ENCODE assay signal across 9 cellular contexts in genomic region chr19:34734601-34735103, GRCh38. TPM values are rescaled to one million over a fixed set of nuclear protein-coding genes. Genes with fewer than 3 reads are reported as not detected.
DNase-seq lines count a peak whose midpoint lies in the region; ATAC-seq, FAIRE-seq and TF ChIP-seq lines count a peak whose summit lies in the region.
"Had no signal": no experiment of that assay in that cellular context is flagged by ENCODE, and none has a peak within 500 bp of the region (broad histone marks: within the 10 kb centered on the region; RNA-seq: fewer than 3 reads in every experiment).

No MANE protein-coding gene starts in this region.

- H3K79me2 ChIP-seq in keratinocyte (ENCODE audit: control insufficient read depth, insufficient read depth, low read length) = no peaks in the 10 kb centered on the region

- no peak for TF ChIP-seq CTCF in keratinocyte (optimal IDR thresholded peaks at IDR 0.05 in 1 of 3, IDR thresholded peaks at IDR 0.05 in 1 of 3, conservative IDR thresholded peaks at IDR 0.05 in 1 of 3; ENCODE audit: extremely low read depth in 1 of 3, insufficient read depth in 2 of 3, low read length in 3 of 3)
- TF ChIP-seq CTCF in suprapubic skin (IDR thresholded peaks at IDR 0.05) = no peak

- H3K4me1 ChIP-seq in keratinocyte (ENCODE audit: control insufficient read depth, extremely low read depth, insufficient read depth, low read length) (peaks cover 16% of the 10 kb centered on the region), suprapubic skin (peaks cover 19% of the 10 kb centered on the region)

- no peaks in the 10 kb centered on the region for H3K9me1 ChIP-seq in keratinocyte (ENCODE audit: control insufficient read depth, extremely low read depth, insufficient read depth, low read length)

- ATAC-seq in activated T-cell treated with anti-CD3 and anti-CD28 coated beads, Interleukin-2, amount 50 U/mL, for 72 hours (replicated peaks in 1 of 2) = no peak

- H3K27ac Mint-ChIP-seq in T-helper 2 cell treated with Interferon-gamma antibody and Interleukin-4, amounts not matched to agents 5 μg/mL and 100 μg/mL, for 36 hours = peak overlapping the region; percentile 92
- peak overlapping the region; percentile 95 for H3K27ac Mint-ChIP-seq in activated T-cell treated with anti-CD3 and anti-CD28 coated beads, Interleukin-2, amount 50 U/mL, for 72 hours

- DNase-seq in T-helper 2 cell treated with Interferon-gamma antibody and Interleukin-4, amounts not matched to agents 5 μg/mL and 100 μg/mL, for 36 hours (ENCODE audit: low spot score) = no peak
- DNase-seq in T-helper 2 cell (no peak), keratinocyte (ENCODE audit: low read depth, low spot score) (no peak), suprapubic skin (ENCODE audit: low spot score in 2 of 2) (no peak), COLO829 (ENCODE audit: low spot score) (no peak), NCI-H774 (lab: John Stamatoyannopoulos, UW) (no peak)
- DNase-seq in activated T-cell treated with anti-CD3 and anti-CD28 coated beads, Interleukin-2, amount 50 U/mL, for 72 hours = no peak
- DNase-seq in stimulated activated CD4-positive, alpha-beta T cell treated with anti-CD3 and anti-CD28 coated beads, Interleukin-2, amount 100 ng/mL, for 48 hours = no peak

- H3K4me2 ChIP-seq in keratinocyte (ENCODE audit: control insufficient read depth, extremely low read depth, insufficient read depth, low read depth, low read length) = peak overlapping the region; percentile 99

- TF ChIP-seq EP300 in suprapubic skin (IDR thresholded peaks at IDR 0.05) = no peak

- peaks cover 20% of the 10 kb centered on the region for H3K4me1 Mint-ChIP-seq in T-helper 2 cell treated with Interferon-gamma antibody and Interleukin-4, amounts not matched to agents 5 μg/mL and 100 μg/mL, for 36 hours (ENCODE audit: low read depth)
- H3K4me1 Mint-ChIP-seq in activated T-cell treated with anti-CD3 and anti-CD28 coated beads, Interleukin-2, amount 50 U/mL, for 72 hours (ENCODE audit: low read depth) = peaks cover 34% of the 10 kb centered on the region

- H3K36me3 Mint-ChIP-seq in T-helper 2 cell treated with Interferon-gamma antibody and Interleukin-4, amounts not matched to agents 5 μg/mL and 100 μg/mL, for 36 hours (ENCODE audit: low read depth) = peaks cover 33% of the 10 kb centered on the region
- H3K36me3 Mint-ChIP-seq in activated T-cell treated with anti-CD3 and anti-CD28 coated beads, Interleukin-2, amount 50 U/mL, for 72 hours (ENCODE audit: insufficient read depth in 2 of 2) = peaks cover 19 to 32% of the 10 kb centered on the region in 2 donors

- H3K4me3 Mint-ChIP-seq in T-helper 2 cell treated with Interferon-gamma antibody and Interleukin-4, amounts not matched to agents 5 μg/mL and 100 μg/mL, for 36 hours = peak overlapping the region; percentile 88
- H3K4me3 Mint-ChIP-seq in activated T-cell treated with anti-CD3 and anti-CD28 coated beads, Interleukin-2, amount 50 U/mL, for 72 hours = peak overlapping the region; percentile 91 to 95

- peak overlapping the region; percentile 90 for H3K9ac ChIP-seq in keratinocyte (ENCODE audit: control insufficient read depth, extremely low read depth, insufficient read depth, low read length)

- dilution Hi-C loops in keratinocyte (cut with MboI; ENCODE audit: extremely low pct_ligation_motif_present, low sequenced_read_pairs) = no loop called here

- peaks cover 36% of the 10 kb centered on the region for H3K9me3 Mint-ChIP-seq in T-helper 2 cell treated with Interferon-gamma antibody and Interleukin-4, amounts not matched to agents 5 μg/mL and 100 μg/mL, for 36 hours
- H3K9me3 Mint-ChIP-seq in activated T-cell treated with anti-CD3 and anti-CD28 coated beads, Interleukin-2, amount 50 U/mL, for 72 hours = peaks cover 9 to 10% of the 10 kb centered on the region in 2 donors

- H3K27me3 ChIP-seq in keratinocyte (ENCODE audit: control insufficient read depth, extremely low read depth, insufficient read depth, low read length) = no peaks in the 10 kb centered on the region
- no peaks in the 10 kb centered on the region for H3K27me3 ChIP-seq in suprapubic skin

- no peaks in the 10 kb centered on the region for H4K20me1 ChIP-seq in keratinocyte (ENCODE audit: control insufficient read depth, extremely low read depth, insufficient read depth, low read length)

- H3K27me3 Mint-ChIP-seq in T-helper 2 cell treated with Interferon-gamma antibody and Interleukin-4, amounts not matched to agents 5 μg/mL and 100 μg/mL, for 36 hours (ENCODE audit: low read depth) = no peaks in the 10 kb centered on the region
- no peaks in the 10 kb centered on the region for H3K27me3 Mint-ChIP-seq in activated T-cell treated with anti-CD3 and anti-CD28 coated beads, Interleukin-2, amount 50 U/mL, for 72 hours (ENCODE audit: low read depth)

- H3K36me3 ChIP-seq in keratinocyte (ENCODE audit: control insufficient read depth in 2 of 2, extremely low read depth in 1 of 2, insufficient read depth in 2 of 2, low read length in 2 of 2) (peaks cover 0 to 5% of the 10 kb centered on the region in 2 experiments), suprapubic skin (peaks cover 33% of the 10 kb centered on the region)

- TF ChIP-seq POLR2A in suprapubic skin (IDR thresholded peaks at IDR 0.05) = no peak

- H3K4me3 ChIP-seq in keratinocyte (ENCODE audit: control insufficient read depth in 2 of 3, extremely low read depth in 1 of 3, insufficient read depth in 2 of 3, low read depth in 1 of 3, low read length in 3 of 3) = peak overlapping the region; percentile 86 to 88 (median 86)
- peak overlapping the region; percentile 92 for H3K4me3 ChIP-seq in suprapubic skin

- peak overlapping the region; percentile 92 for H2AFZ ChIP-seq in keratinocyte (ENCODE audit: control insufficient read depth, low read length)

- FAIRE-seq in keratinocyte (lab: Jason Lieb, UNC) = no peak

- 23% methylated on average over 11 of the region's 11 CpGs for WGBS in suprapubic skin

- H3K27ac ChIP-seq in keratinocyte (ENCODE audit: control insufficient read depth, insufficient read depth, low read length) = peak overlapping the region; percentile 87
- peak overlapping the region; percentile 99 for H3K27ac ChIP-seq in suprapubic skin

- peaks cover 2% of the 10 kb centered on the region for H3K9me3 ChIP-seq in keratinocyte (ENCODE audit: control insufficient read depth, low read depth, low read length)
- H3K9me3 ChIP-seq in suprapubic skin = peaks cover 10% of the 10 kb centered on the region

RNA-seq across cellular contexts. Expression of gene ZNF181, which starts 0.6 kb away (rescaled TPM):
- total RNA-seq in activated T-cell treated with anti-CD3 and anti-CD28 coated beads, Interleukin-2, amount 50 U/mL, for 72 hours = 1 to 10 TPM; 5.7 to 7.7 TPM
- polyA plus RNA-seq in keratinocyte = 2.9 to 4.5 TPM (median 4.0 TPM) in 3 replicates
- 3.7 TPM for polyA plus RNA-seq in keratinocyte (2011; ENCODE audit: low read depth)
- 2.0 and 2.9 TPM in 2 replicates for polyA plus RNA-seq in keratinocyte (2011; cell fraction: cytosol; rRNA removed)
- 5.9 and 8.3 TPM in 2 replicates for polyA plus RNA-seq in keratinocyte (2011; cell fraction: nucleus; rRNA removed)
- polyA plus RNA-seq in keratinocyte (2012; ENCODE audit: low replicate concordance) = 2.3 and 3.0 TPM in 2 replicates
- polyA minus RNA-seq in keratinocyte = 0.39 to 2.0 TPM (median 2.0 TPM) in 3 replicates
- 1.2 TPM for polyA minus RNA-seq in keratinocyte (2011; cell fraction: cytosol; rRNA and poly(A)+ RNA removed)
- 2.0 and 4.0 TPM in 2 replicates for polyA minus RNA-seq in keratinocyte (2011; cell fraction: nucleus; rRNA and poly(A)+ RNA removed)
- total RNA-seq in suprapubic skin = 10 to 100 TPM in 3 of 4 donors, 1 to 10 TPM in 1; 9.2 to 28.3 (median 18.4) TPM

RNA-seq across cellular contexts. Expression of gene ZNF599, which starts 38.4 kb away (rescaled TPM):
- total RNA-seq in activated T-cell treated with anti-CD3 and anti-CD28 coated beads, Interleukin-2, amount 50 U/mL, for 72 hours = 1 to 10 TPM; 5.2 to 5.3 TPM
- 2.8 to 5.3 TPM (median 3.6 TPM) in 3 replicates for polyA plus RNA-seq in keratinocyte
- 0.91 TPM for polyA plus RNA-seq in keratinocyte (2011; ENCODE audit: low read depth)
- polyA plus RNA-seq in keratinocyte (2011; cell fraction: cytosol; rRNA removed) = 3.1 and 3.3 TPM in 2 replicates
- 5.6 and 6.8 TPM in 2 replicates for polyA plus RNA-seq in keratinocyte (2011; cell fraction: nucleus; rRNA removed)
- 1.9 and 2.5 TPM in 2 replicates for polyA plus RNA-seq in keratinocyte (2012; ENCODE audit: low replicate concordance)
- 2.3 to 3.0 TPM (median 2.3 TPM) in 3 replicates for polyA minus RNA-seq in keratinocyte
- polyA minus RNA-seq in keratinocyte (2011; cell fraction: cytosol; rRNA and poly(A)+ RNA removed) = 5.4 TPM
- polyA minus RNA-seq in keratinocyte (2011; cell fraction: nucleus; rRNA and poly(A)+ RNA removed) = 0.93 and 1.6 TPM in 2 replicates
- total RNA-seq in suprapubic skin = 10 to 100 TPM in 2 of 4 donors, 1 to 10 TPM in 2; 3.4 to 12.8 (median 9.2) TPM

RNA-seq across cellular contexts. Expression of gene ZNF302, which starts 57.2 kb away (rescaled TPM):
- total RNA-seq in activated T-cell treated with anti-CD3 and anti-CD28 coated beads, Interleukin-2, amount 50 U/mL, for 72 hours = 10 to 100 TPM; 20.7 to 25.5 TPM
- 6.4 to 14.1 TPM (median 13.4 TPM) in 3 replicates for polyA plus RNA-seq in keratinocyte
- polyA plus RNA-seq in keratinocyte (2011; ENCODE audit: low read depth) = 2.5 TPM
- polyA plus RNA-seq in keratinocyte (2011; cell fraction: cytosol; rRNA removed) = 3.1 and 5.8 TPM in 2 replicates
- polyA plus RNA-seq in keratinocyte (2011; cell fraction: nucleus; rRNA removed) = 31.5 and 41.6 TPM in 2 replicates
- 6.2 and 9.3 TPM in 2 replicates for polyA plus RNA-seq in keratinocyte (2012; ENCODE audit: low replicate concordance)
- 1.3 to 10.2 TPM (median 8.6 TPM) in 3 replicates for polyA minus RNA-seq in keratinocyte
- 3.1 TPM for polyA minus RNA-seq in keratinocyte (2011; cell fraction: cytosol; rRNA and poly(A)+ RNA removed)
- polyA minus RNA-seq in keratinocyte (2011; cell fraction: nucleus; rRNA and poly(A)+ RNA removed) = 7.7 and 9.4 TPM in 2 replicates
- 10 to 100 TPM in 3 of 4 donors, 1 to 10 TPM in 1; 9.8 to 33.8 (median 21.4) TPM for total RNA-seq in suprapubic skin

RNA-seq across cellular contexts. Expression of gene SCGB2B2, which starts 57.7 kb away (rescaled TPM):
- 1 to 10 TPM; 1.4 to 1.6 TPM for total RNA-seq in activated T-cell treated with anti-CD3 and anti-CD28 coated beads, Interleukin-2, amount 50 U/mL, for 72 hours
- 0.04 to 0.14 TPM (median 0.10 TPM) in 3 replicates for polyA plus RNA-seq in keratinocyte
- polyA plus RNA-seq in keratinocyte (2011; ENCODE audit: low read depth) = not detected
- polyA plus RNA-seq in keratinocyte (2011; cell fraction: cytosol; rRNA removed) = 0.03 TPM in 1 of 2 replicates, not detected in the other
- 0.64 and 0.84 TPM in 2 replicates for polyA plus RNA-seq in keratinocyte (2011; cell fraction: nucleus; rRNA removed)
- polyA plus RNA-seq in keratinocyte (2012; ENCODE audit: low replicate concordance) = not detected in 2 replicates
- polyA minus RNA-seq in keratinocyte = 0.22 to 0.23 TPM in 2 of 3 replicates, not detected in the other
- polyA minus RNA-seq in keratinocyte (2011; cell fraction: cytosol; rRNA and poly(A)+ RNA removed) = not detected
- polyA minus RNA-seq in keratinocyte (2011; cell fraction: nucleus; rRNA and poly(A)+ RNA removed) = 0.42 and 1.6 TPM in 2 replicates
- 10 to 100 TPM in 1 of 4 donors, 1 to 10 TPM in 2, under 1 TPM in 1; 0.18 to 12.1 (median 4.5) TPM for total RNA-seq in suprapubic skin
- total RNA-seq: Daoy had no signal
